Comparison of ENCODE assay signal across 7 cellular contexts in genomic region chr3:143973352-143974021, GRCh38. TPM values are rescaled to one million over a fixed set of nuclear protein-coding genes. Genes with fewer than 3 reads are reported as not detected.
DNase-seq lines count a peak whose midpoint lies in the region; ATAC-seq lines count a peak whose summit lies in the region.

No MANE protein-coding gene starts in this region.

- no peaks in the 10 kb centered on the region for H3K9me3 Mint-ChIP-seq in IgD-negative memory B cell
- H3K9me3 Mint-ChIP-seq in activated naive CD8-positive, alpha-beta T cell (ENCODE audit: low read depth): no peaks in the 10 kb centered on the region

- peak overlapping the region; percentile 93 to 99 (median 97) for H3K4me3 Mint-ChIP-seq in IgD-negative memory B cell
- peak overlapping the region; percentile 90 for H3K4me3 Mint-ChIP-seq in activated naive CD8-positive, alpha-beta T cell

- H3K36me3 ChIP-seq in ES-I3 (ENCODE audit: insufficient read depth, low read length) (no peaks in the 10 kb centered on the region), skeletal muscle satellite cell (ENCODE audit: insufficient read depth, low read length) (no peaks in the 10 kb centered on the region)

- no peak for ATAC-seq in HG03460 (IDR thresholded peaks at IDR 0.05; ENCODE audit: unreplicated experiment)

- DNase-seq in hippocampal formation (lab: John Stamatoyannopoulos, UW) (peak; percentile 56 to 60), SKM-1 (lab: John Stamatoyannopoulos, UW; ENCODE audit: unreplicated experiment) (no peak)

- peak overlapping the region; percentile 87 for H3K4me2 ChIP-seq in skeletal muscle satellite cell (ENCODE audit: low read length)

- H3K4me1 ChIP-seq in ES-I3 (ENCODE audit: insufficient read depth, low read length) (peaks cover 6% of the 10 kb centered on the region; the same call in 1 of the 2 replicates), skeletal muscle satellite cell (ENCODE audit: control insufficient read depth, insufficient read depth, low read length) (peaks cover 26% of the 10 kb centered on the region)

- peak overlapping the region; percentile 82 to 90 (median 89) for H3K27ac Mint-ChIP-seq in IgD-negative memory B cell
- H3K27ac Mint-ChIP-seq in activated naive CD8-positive, alpha-beta T cell: peak overlapping the region; percentile 79

- peaks cover 25 to 43% (median 40%) of the 10 kb centered on the region in 3 donors for H3K4me1 Mint-ChIP-seq in IgD-negative memory B cell
- peaks cover 50% of the 10 kb centered on the region for H3K4me1 Mint-ChIP-seq in activated naive CD8-positive, alpha-beta T cell (ENCODE audit: low read depth)

- H3K9ac ChIP-seq in ES-I3 (ENCODE audit: low read depth, low read length) (peak overlapping the region; percentile 99), skeletal muscle satellite cell (ENCODE audit: low read depth, low read length) (peak overlapping the region; percentile 94)

- no peaks in the 10 kb centered on the region for H3K27me3 ChIP-seq in skeletal muscle satellite cell (ENCODE audit: control insufficient read depth, insufficient read depth, low read length)

- H3K9me3 ChIP-seq in ES-I3 (ENCODE audit: control insufficient read depth, insufficient read depth, low read length) (no peaks in the 10 kb centered on the region), skeletal muscle satellite cell (replicated peaks; ENCODE audit: low read length) (no peaks in the 10 kb centered on the region)

- H3K36me3 Mint-ChIP-seq in IgD-negative memory B cell: no peaks in the 10 kb centered on the region
- no peaks in the 10 kb centered on the region for H3K36me3 Mint-ChIP-seq in activated naive CD8-positive, alpha-beta T cell

- no peaks in the 10 kb centered on the region for H3K27me3 Mint-ChIP-seq in IgD-negative memory B cell
- peaks cover 3% of the 10 kb centered on the region for H3K27me3 Mint-ChIP-seq in activated naive CD8-positive, alpha-beta T cell

- H3K4me3 ChIP-seq in skeletal muscle satellite cell (ENCODE audit: low read length): peak overlapping the region; percentile 79

RNA-seq across cellular contexts. Expression of gene DIPK2A, which starts 1.9 kb away (rescaled TPM):
- 22.2 TPM for polyA plus RNA-seq in IgD-negative memory B cell
- total RNA-seq in skeletal muscle satellite cell (2012; rRNA removed): 53.5 and 73.6 TPM in 2 replicates
